1 cellular context compared by ENCODE assay signal in genomic region chr21:14632359-14632758, GRCh38.
TF ChIP-seq lines count a peak whose summit lies in the region.

No MANE protein-coding gene starts in this region.

TF ChIP-seq in GM23338, 12 proteins besides CTCF, POLR2A, EP300 and RAD21 (continued from another document):
- TF ChIP-seq ZNF462 (CRISPR knock-in tag; IDR thresholded peaks at IDR 0.05): no peak
- TF ChIP-seq EZH2phosphoT487 (IDR thresholded peaks at IDR 0.05; ENCODE audit: unreplicated experiment): no peak
- no peak for TF ChIP-seq JUNB (IDR thresholded peaks at IDR 0.05; ENCODE audit: unreplicated experiment)
- TF ChIP-seq ZNF331 (CRISPR knock-in tag; IDR thresholded peaks at IDR 0.05; ENCODE audit: low read depth): no peak
- no peak for TF ChIP-seq NANOG (IDR thresholded peaks at IDR 0.05; ENCODE audit: borderline replicate concordance)
- no peak for TF ChIP-seq POLR2AphosphoS5 (IDR thresholded peaks at IDR 0.05; ENCODE audit: low read depth)
